Comparison of ENCODE assay signal across 24 cellular contexts in the genomic region with DNA sequence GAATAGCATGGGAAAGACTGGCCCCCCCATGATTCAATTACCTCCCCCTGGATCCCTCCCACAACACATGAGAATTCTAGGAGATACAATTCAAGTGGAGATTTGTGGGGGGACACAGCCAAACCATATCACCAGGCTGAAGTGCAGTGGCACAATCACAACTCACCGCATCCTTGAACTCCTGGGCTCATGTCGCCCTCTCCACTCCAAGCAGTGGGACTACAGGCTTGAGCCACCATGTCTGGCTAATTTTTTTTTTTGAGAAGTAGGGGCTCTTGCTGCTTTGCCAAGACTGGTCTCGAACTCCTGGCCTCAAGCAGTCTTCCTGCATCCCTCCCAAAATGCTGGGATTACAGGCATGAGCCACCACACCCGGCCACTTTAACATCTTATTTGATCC. TPM values are rescaled to one million over a fixed set of nuclear protein-coding genes. Genes with fewer than 3 reads are reported as not detected.
"Had no signal": no experiment of that assay in that cellular context is flagged by ENCODE, and none has a peak within 500 bp of the region (broad histone marks: within the 10 kb centered on the region; RNA-seq: fewer than 3 reads in every experiment).

No MANE protein-coding gene starts in this region.

- H3K27ac ChIP-seq: epithelial cell of prostate, esophagus squamous epithelium, foreskin keratinocyte, left ventricle myocardium inferior, lower lobe of right lung, stomach, thoracic aorta, transverse colon had no signal

- H3K4me1 ChIP-seq: esophagus squamous epithelium, foreskin keratinocyte, left ventricle myocardium inferior, lower lobe of right lung, stomach, transverse colon had no signal

- H3K27me3 ChIP-seq: foreskin keratinocyte, transverse colon had no signal

- H3K4me3 Mint-ChIP-seq: memory B cell, mesothelial cell of epicardium, natural killer cell, neural crest cell had no signal

- H3K9me3 ChIP-seq: esophagus squamous epithelium, left ventricle myocardium inferior, lower lobe of right lung, thoracic aorta, transverse colon had no signal

- H3K9me3 Mint-ChIP-seq: mesothelial cell of epicardium, natural killer cell, neural crest cell had no signal

- H3K36me3 Mint-ChIP-seq: mesothelial cell of epicardium, natural killer cell had no signal

- DNase-seq: effector memory CD4-positive, alpha-beta T cell; esophagus squamous epithelium; foreskin keratinocyte; left cardiac atrium; left ventricle myocardium inferior; lower lobe of right lung; natural killer cell; small intestine; stimulated activated CD4-positive, alpha-beta T cell treated with anti-CD3 and anti-CD28 coated beads, Interleukin-12 subunit alpha, Interleukin-12 subunit beta, amount 100 ng/mL, for 4 hours; stimulated activated naive CD4-positive, alpha-beta T cell; stomach; substantia nigra; transverse colon had no signal

- H3K27ac Mint-ChIP-seq: memory B cell, mesothelial cell of epicardium, natural killer cell had no signal

- H3K36me3 ChIP-seq: esophagus squamous epithelium, left ventricle myocardium inferior, lower lobe of right lung, stomach, thoracic aorta, transverse colon had no signal

- H3K4me1 Mint-ChIP-seq: memory B cell, mesothelial cell of epicardium, natural killer cell, neural crest cell had no signal

- H3K4me3 ChIP-seq: esophagus squamous epithelium, left ventricle myocardium inferior, lower lobe of right lung, stomach, thoracic aorta, transverse colon had no signal

- ATAC-seq: foreskin keratinocyte, left cardiac atrium, lower lobe of right lung, natural killer cell had no signal

RNA-seq across cellular contexts. Expression of a gene that starts 27.0 kb away (rescaled TPM):
- total RNA-seq: foreskin keratinocyte, kidney, left cardiac atrium, left ventricle myocardium inferior, lower lobe of right lung, mesothelial cell of epicardium, mucosa of gallbladder, myocyte, natural killer cell, neural crest cell, osteocyte, pulmonary artery endothelial cell, stomach, thoracic aorta, transverse colon, ureter had no signal
- polyA plus RNA-seq: foreskin keratinocyte, stomach had no signal
